Comparison of ENCODE assay signal across 8 cellular contexts in the genomic region with DNA sequence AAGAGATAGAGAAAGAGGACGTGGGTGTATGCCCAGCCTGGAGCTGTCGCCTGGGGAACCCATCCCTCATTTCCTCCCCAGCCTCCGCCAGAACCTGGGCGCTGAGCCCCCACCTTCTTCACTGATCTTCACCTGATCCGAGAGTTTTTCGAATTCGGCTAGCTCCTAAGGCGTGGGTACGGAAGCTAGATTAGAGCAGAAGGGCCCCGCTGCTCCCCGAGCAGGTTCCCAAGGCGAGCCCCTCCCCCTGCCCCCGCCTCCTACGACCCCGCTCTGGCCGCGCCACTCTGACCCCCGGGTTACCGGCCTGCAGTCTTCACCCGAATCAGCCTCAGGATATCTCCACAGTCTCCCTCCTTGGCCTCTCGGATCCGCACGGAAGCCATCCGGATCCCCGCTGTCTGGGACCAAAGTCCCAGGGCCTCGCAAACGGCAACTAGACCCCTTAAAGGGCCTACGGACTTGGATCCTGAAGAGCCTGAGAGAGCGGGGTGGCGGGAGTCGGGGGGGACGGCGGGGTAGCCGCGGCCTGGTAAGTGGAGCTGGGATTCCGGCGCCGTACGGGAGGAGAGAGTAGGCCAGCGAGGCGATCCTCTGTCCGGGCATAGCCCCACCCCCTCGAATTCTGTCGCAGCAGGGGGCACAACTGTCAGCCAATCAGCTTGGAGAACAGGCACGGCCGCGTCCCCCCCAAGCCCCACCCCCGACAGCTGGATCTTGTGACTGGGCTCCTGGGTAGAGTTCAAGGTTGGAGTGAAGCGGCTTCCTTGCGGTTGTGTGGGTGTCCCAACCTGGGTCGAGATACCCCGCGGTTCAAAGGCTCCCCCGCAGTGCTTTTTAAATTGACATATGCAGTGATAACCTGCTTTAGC. TPM values are rescaled to one million over a fixed set of nuclear protein-coding genes. Genes with fewer than 3 reads are reported as not detected.
DNase-seq lines count a peak whose midpoint lies in the region; ATAC-seq and TF ChIP-seq lines count a peak whose summit lies in the region.

TSS of gene SAT2 (minus strand) at position 572 of the 872 bp plus-strand sequence. CDS start at position 386, 186 bp downstream.

- H3K27me3 Mint-ChIP-seq in effector memory CD8-positive, alpha-beta T cell = no peaks in the 10 kb centered on the region

- DNase-seq in AG09319 (ENCODE audit: extremely low read depth, low read depth) = peak; percentile 84
- peak; percentile 93 for DNase-seq in NCI-H82 treated with DMSO at 0.1 percent for 48 hours (lab: John Stamatoyannopoulos, UW; ENCODE audit: unreplicated experiment)
- DNase-seq in effector memory CD8-positive, alpha-beta T cell = peak; percentile 64 to 71 (median 70)
- DNase-seq in lung microvascular endothelial cell (ENCODE audit: low read depth in 2 of 2) = peak; percentile 92 to 96
- peak; percentile 58 to 81 (median 76) for DNase-seq in stimulated activated CD4-positive, alpha-beta T cell treated with anti-CD3 and anti-CD28 coated beads, TNF-alpha, amount 100 ng/mL, for 4 hours (ENCODE audit: low read depth in 3 of 3)

- peaks cover 5% of the 10 kb centered on the region for H3K36me3 Mint-ChIP-seq in effector memory CD8-positive, alpha-beta T cell (ENCODE audit: insufficient read depth)

- peak within 1 kb of the TSS; percentile 90 to 92 for H3K4me3 Mint-ChIP-seq in effector memory CD8-positive, alpha-beta T cell

- POLR2A ChIA-PET in activated CD8-positive, alpha-beta memory T cell treated with anti-CD3 and anti-CD28 coated beads for 36 hours (lab: Charles Lee) = interaction anchor here (0.5 to 1.7 kb wide), 5 partner anchors 12 to 109 kb away, joined by 3 to 6 read pairs (median 4); partner anchors contain the start of gene TP53

- TF ChIP-seq CTCF in AG09319 (IDR thresholded peaks at IDR 0.05; ENCODE audit: low read depth, low read length) = no peak

- H3K4me1 Mint-ChIP-seq in effector memory CD8-positive, alpha-beta T cell (ENCODE audit: low read depth in 2 of 2) = peaks cover 8 to 11% of the 10 kb centered on the region in 2 donors

- no peaks in the 10 kb centered on the region for H3K9me3 Mint-ChIP-seq in effector memory CD8-positive, alpha-beta T cell

- CTCF ChIA-PET in activated CD8-positive, alpha-beta memory T cell treated with anti-CD3 and anti-CD28 coated beads for 36 hours (lab: Charles Lee) = interaction anchor here (1.0 to 2.1 kb wide), 5 partner anchors 13 to 191 kb away, joined by 3 to 11 read pairs (median 4); partner anchors contain the start of genes FXR2, TP53 and WRAP53

- peak within 1 kb of the TSS; percentile 84 to 91 for H3K27ac Mint-ChIP-seq in effector memory CD8-positive, alpha-beta T cell

- ATAC-seq in GM19035 (IDR thresholded peaks at IDR 0.05; ENCODE audit: unreplicated experiment) = peak; percentile 86
- ATAC-seq in HG03442 (IDR thresholded peaks at IDR 0.05; ENCODE audit: unreplicated experiment) = peak; percentile 77
- ATAC-seq in effector memory CD8-positive, alpha-beta T cell (replicated peaks) = peak; percentile 94

RNA-seq across cellular contexts. Expression of gene SAT2, which starts in this region (rescaled TPM):
- 10 to 100 TPM; 19.2 to 20.0 TPM for total RNA-seq in activated CD8-positive, alpha-beta memory T cell treated with anti-CD3 and anti-CD28 coated beads for 36 hours
- 25.7 and 33.3 TPM in 2 replicates for total RNA-seq in lung microvascular endothelial cell

Comparison
In these comparisons a context has a peak if more than half of its experiments do, and no peak if none do; other contexts are left out.
1. Peak in every context shown above with its lines: DNase-seq and ATAC-seq.